15 cellular contexts compared by ENCODE assay signal in the genomic region with DNA sequence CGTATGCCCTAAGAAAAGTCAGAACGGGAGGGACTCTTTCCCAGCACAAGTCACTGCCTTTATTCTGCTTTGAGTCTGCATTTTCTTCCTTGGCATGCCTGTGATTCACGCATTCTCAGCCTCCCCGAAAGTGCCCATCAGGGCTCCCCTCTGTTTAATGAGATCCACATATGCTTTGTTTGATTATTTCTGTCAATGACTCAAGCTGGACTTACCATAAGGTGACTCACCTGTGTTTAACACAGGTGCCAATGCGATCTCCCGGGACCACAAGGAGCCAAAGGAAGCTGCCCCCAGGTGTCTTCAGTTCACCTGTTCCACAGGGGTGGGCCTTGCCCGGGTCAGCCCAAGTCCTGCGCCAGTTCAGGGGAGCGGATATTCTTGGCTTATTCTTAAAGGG.
A peak's percentile ranks its signal among the peaks of the same experiment; 100 is the strongest.
DNase-seq lines count a peak whose midpoint lies in the region; ATAC-seq and TF ChIP-seq lines count a peak whose summit lies in the region.
"Had no signal": no experiment of that assay in that cellular context is flagged by ENCODE, and none has a peak within 500 bp of the region (broad histone marks: within the 10 kb centered on the region; RNA-seq: fewer than 3 reads in every experiment).

No MANE protein-coding gene starts in this region.

- no peaks in the 10 kb centered on the region for H3F3A ChIP-seq in PC-3 (ENCODE audit: low read length, unreplicated experiment)

- peak overlapping the region in 1 of 2 donors; percentile 30 for H3K27ac Mint-ChIP-seq in stimulated activated naive CD8-positive, alpha-beta T cell treated with anti-CD3 and anti-CD28 coated beads, Interleukin-15, amount 100 ng/mL, for 72 hours
- H3K27ac Mint-ChIP-seq: CD8-positive, alpha-beta T cell had no signal

- ATAC-seq in PC-3 (no peak), RWPE2 (ENCODE audit: low read depth) (peak; percentile 73), esophagus mucosa (peak; percentile 32), HG03135 (IDR thresholded peaks at IDR 0.05; ENCODE audit: unreplicated experiment) (no peak)
- ATAC-seq in stimulated activated naive CD8-positive, alpha-beta T cell treated with anti-CD3 and anti-CD28 coated beads, Interleukin-15, amount 100 ng/mL, for 72 hours = no peak
- ATAC-seq: CD8-positive, alpha-beta T cell had no signal

- no peak overlapping the region for H3K4me2 ChIP-seq in PC-3 (ENCODE audit: low read length)

- H3K4me1 Mint-ChIP-seq in stimulated activated naive CD8-positive, alpha-beta T cell treated with anti-CD3 and anti-CD28 coated beads, Interleukin-15, amount 100 ng/mL, for 72 hours = no peaks in the 10 kb centered on the region

- H3K4me3 Mint-ChIP-seq in stimulated activated naive CD8-positive, alpha-beta T cell treated with anti-CD3 and anti-CD28 coated beads, Interleukin-15, amount 100 ng/mL, for 72 hours = no peak overlapping the region
- H3K4me3 Mint-ChIP-seq: CD8-positive, alpha-beta T cell had no signal

- intact Hi-C loops in PC-3 (cut with micrococcal nuclease) = no loop called here

- no peaks in the 10 kb centered on the region for H3K36me3 ChIP-seq in PC-3 (ENCODE audit: low read depth, low read length)
- no peaks in the 10 kb centered on the region for H3K36me3 ChIP-seq in RWPE2 (ENCODE audit: low read depth)

- H3K4me3 ChIP-seq in PC-3 (ENCODE audit: low read length) = no peak overlapping the region
- H3K4me3 ChIP-seq in RWPE2 (ENCODE audit: severe bottlenecking) = no peak overlapping the region
- H3K4me3 ChIP-seq: GM23248 had no signal

- H3K9ac ChIP-seq in PC-3 (ENCODE audit: low read length) = no peak overlapping the region
- H3K9ac ChIP-seq: GM23248 had no signal

- no peaks in the 10 kb centered on the region for H3K9me3 Mint-ChIP-seq in stimulated activated naive CD8-positive, alpha-beta T cell treated with anti-CD3 and anti-CD28 coated beads, Interleukin-15, amount 100 ng/mL, for 72 hours
- H3K9me3 Mint-ChIP-seq: CD8-positive, alpha-beta T cell had no signal

- H3K9me3 ChIP-seq in PC-3 (ENCODE audit: low read length) (no peaks in the 10 kb centered on the region), RWPE2 (ENCODE audit: severe bottlenecking) (peaks cover 2% of the 10 kb centered on the region)

- H2AFZ ChIP-seq in PC-3 (ENCODE audit: low read length) = no peak overlapping the region
- H2AFZ ChIP-seq: GM23248 had no signal

- TF ChIP-seq CTCF in PC-3 (conservative IDR thresholded peaks at IDR 0.05; ENCODE audit: low read depth, low read length) = no peak
- TF ChIP-seq CTCF in RWPE2 (IDR thresholded peaks at IDR 0.05; ENCODE audit: poor library complexity, severe bottlenecking) = no peak

- H3K79me2 ChIP-seq in PC-3 (ENCODE audit: low read length) = no peaks in the 10 kb centered on the region

- POLR2A ChIA-PET in PC-3 (lab: Charles Lee; ENCODE audit: unreplicated experiment) = no interaction called here

- peaks cover 50% of the 10 kb centered on the region for H3K27me3 ChIP-seq in PC-3 (ENCODE audit: low read length)
- peaks cover 4% of the 10 kb centered on the region for H3K27me3 ChIP-seq in RWPE2 (ENCODE audit: insufficient read depth, poor library complexity, severe bottlenecking)

- in situ Hi-C loops in G401 (cut with HindIII; ENCODE audit: low sequenced_read_pairs) = no loop called here

- no TSS peak for BruUV-seq in PC-3 (replicated peaks; lab: Mats Ljungman, UMichigan)

- H3K4me1 ChIP-seq in PC-3 (ENCODE audit: insufficient read depth, low read length) (no peaks in the 10 kb centered on the region), RWPE2 (ENCODE audit: insufficient read depth, poor library complexity, severe bottlenecking) (no peaks in the 10 kb centered on the region)

- H3K27ac ChIP-seq in PC-3 (ENCODE audit: low read length) = no peak overlapping the region
- no peak overlapping the region for H3K27ac ChIP-seq in RWPE2 (ENCODE audit: poor library complexity, severe bottlenecking)
- H3K27ac ChIP-seq: GM23248 had no signal

- CTCF ChIA-PET in PC-3 (lab: Charles Lee) = no interaction called here

- H4K20me1 ChIP-seq in PC-3 (ENCODE audit: low read length) = no peaks in the 10 kb centered on the region

- DNase-seq in NCI-H69 (lab: John Stamatoyannopoulos, UW) (peak; percentile 37), PC-3 (peak; percentile 47), RWPE2 (ENCODE audit: low spot score) (no peak), G401 (ENCODE audit: low spot score) (no peak)
- no peak for DNase-seq in stimulated activated naive CD8-positive, alpha-beta T cell treated with anti-CD3 and anti-CD28 coated beads, Interleukin-15, amount 100 ng/mL, for 72 hours
- DNase-seq: C1 segment of cervical spinal cord; CD8-positive, alpha-beta T cell; DMS 273 treated with DMSO at 0.1 percent for 48 hours; DMS53; DMS79 treated with DMSO at 0.1 percent for 48 hours; GM23248; H7; HCEC 1CT had no signal

- no peaks in the 10 kb centered on the region for H3K9me2 ChIP-seq in PC-3 (replicated peaks; ENCODE audit: low read length)

- peaks cover 22% of the 10 kb centered on the region for H3K27me3 Mint-ChIP-seq in stimulated activated naive CD8-positive, alpha-beta T cell treated with anti-CD3 and anti-CD28 coated beads, Interleukin-15, amount 100 ng/mL, for 72 hours

Comparison
In these comparisons a context has a peak if more than half of its experiments do, and no peak if none do; other contexts are left out.
1. DNase-seq: peak in NCI-H69 (single experiment) and PC-3 (single experiment); none in RWPE2 (single experiment), stimulated activated naive CD8-positive, alpha-beta T cell treated with anti-CD3 and anti-CD28 coated beads, Interleukin-15, amount 100 ng/mL, for 72 hours (0 of 2) and G401 (single experiment).
2. ATAC-seq: peak in RWPE2 (single experiment) and esophagus mucosa (single experiment); none in PC-3 (single experiment), HG03135 (single experiment) and stimulated activated naive CD8-positive, alpha-beta T cell treated with anti-CD3 and anti-CD28 coated beads, Interleukin-15, amount 100 ng/mL, for 72 hours (single experiment).